ENCODE assay signal across 1 cellular context in the genomic region with DNA sequence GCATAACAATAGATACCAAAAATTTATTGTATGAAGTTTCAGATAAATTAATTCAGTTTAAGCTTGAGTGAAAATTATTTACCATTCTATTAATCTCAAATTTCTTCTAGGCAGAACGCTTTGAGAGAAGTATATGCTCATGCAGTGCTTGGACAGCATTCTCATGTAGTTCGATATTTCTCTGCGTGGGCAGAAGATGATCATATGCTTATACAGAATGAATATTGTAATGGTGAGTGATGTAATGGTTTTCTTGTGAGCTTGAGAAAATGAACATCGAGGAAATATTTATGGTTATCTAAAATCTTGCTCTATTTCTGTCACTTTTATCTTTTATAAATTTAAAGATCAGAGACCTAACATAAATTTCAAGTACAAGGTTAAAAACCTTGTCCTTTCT.
TF ChIP-seq lines count a peak whose summit lies in the region.

No MANE protein-coding gene starts in this region.

TF ChIP-seq in A549, 52 proteins besides CTCF, POLR2A, EP300 and RAD21 (continued from another document):
- TF ChIP-seq, protein P1, sequence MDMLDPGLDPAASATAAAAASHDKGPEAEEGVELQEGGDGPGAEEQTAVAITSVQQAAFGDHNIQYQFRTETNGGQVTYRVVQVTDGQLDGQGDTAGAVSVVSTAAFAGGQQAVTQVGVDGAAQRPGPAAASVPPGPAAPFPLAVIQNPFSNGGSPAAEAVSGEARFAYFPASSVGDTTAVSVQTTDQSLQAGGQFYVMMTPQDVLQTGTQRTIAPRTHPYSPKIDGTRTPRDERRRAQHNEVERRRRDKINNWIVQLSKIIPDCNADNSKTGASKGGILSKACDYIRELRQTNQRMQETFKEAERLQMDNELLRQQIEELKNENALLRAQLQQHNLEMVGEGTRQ (IDR thresholded peaks at IDR 0.05) = no peak
- TF ChIP-seq HOXB13 (CRISPR knock-in tag; IDR thresholded peaks at IDR 0.05; ENCODE audit: low read depth) (no peak), ESRRA (IDR thresholded peaks at IDR 0.05; ENCODE audit: borderline replicate concordance, low read length) (no peak), HOXB5 (CRISPR knock-in tag; IDR thresholded peaks at IDR 0.05) (no peak), BHLHE40 (IDR thresholded peaks at IDR 0.05; ENCODE audit: low read depth, low read length) (no peak), CBX8 (IDR thresholded peaks at IDR 0.05) (no peak), FOSL2 (IDR thresholded peaks at IDR 0.05) (no peak), FOSL2 (CRISPR knock-in tag; IDR thresholded peaks at IDR 0.05) (no peak), TP53 (CRISPR knock-in tag; IDR thresholded peaks at IDR 0.05) (no peak), CEBPB (IDR thresholded peaks at IDR 0.05) (no peak), NFE2L2 (conservative IDR thresholded peaks at IDR 0.05; ENCODE audit: low read length) (no peak), KDM5A (IDR thresholded peaks at IDR 0.05) (no peak), SREBF2 (IDR thresholded peaks at IDR 0.05) (no peak)
- TF ChIP-seq, protein P2, sequence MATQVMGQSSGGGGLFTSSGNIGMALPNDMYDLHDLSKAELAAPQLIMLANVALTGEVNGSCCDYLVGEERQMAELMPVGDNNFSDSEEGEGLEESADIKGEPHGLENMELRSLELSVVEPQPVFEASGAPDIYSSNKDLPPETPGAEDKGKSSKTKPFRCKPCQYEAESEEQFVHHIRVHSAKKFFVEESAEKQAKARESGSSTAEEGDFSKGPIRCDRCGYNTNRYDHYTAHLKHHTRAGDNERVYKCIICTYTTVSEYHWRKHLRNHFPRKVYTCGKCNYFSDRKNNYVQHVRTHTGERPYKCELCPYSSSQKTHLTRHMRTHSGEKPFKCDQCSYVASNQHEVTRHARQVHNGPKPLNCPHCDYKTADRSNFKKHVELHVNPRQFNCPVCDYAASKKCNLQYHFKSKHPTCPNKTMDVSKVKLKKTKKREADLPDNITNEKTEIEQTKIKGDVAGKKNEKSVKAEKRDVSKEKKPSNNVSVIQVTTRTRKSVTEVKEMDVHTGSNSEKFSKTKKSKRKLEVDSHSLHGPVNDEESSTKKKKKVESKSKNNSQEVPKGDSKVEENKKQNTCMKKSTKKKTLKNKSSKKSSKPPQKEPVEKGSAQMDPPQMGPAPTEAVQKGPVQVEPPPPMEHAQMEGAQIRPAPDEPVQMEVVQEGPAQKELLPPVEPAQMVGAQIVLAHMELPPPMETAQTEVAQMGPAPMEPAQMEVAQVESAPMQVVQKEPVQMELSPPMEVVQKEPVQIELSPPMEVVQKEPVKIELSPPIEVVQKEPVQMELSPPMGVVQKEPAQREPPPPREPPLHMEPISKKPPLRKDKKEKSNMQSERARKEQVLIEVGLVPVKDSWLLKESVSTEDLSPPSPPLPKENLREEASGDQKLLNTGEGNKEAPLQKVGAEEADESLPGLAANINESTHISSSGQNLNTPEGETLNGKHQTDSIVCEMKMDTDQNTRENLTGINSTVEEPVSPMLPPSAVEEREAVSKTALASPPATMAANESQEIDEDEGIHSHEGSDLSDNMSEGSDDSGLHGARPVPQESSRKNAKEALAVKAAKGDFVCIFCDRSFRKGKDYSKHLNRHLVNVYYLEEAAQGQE (IDR thresholded peaks at IDR 0.05) = no peak
